1 cellular context compared by ENCODE assay signal in genomic region chr16:87853411-87854052, GRCh38.
TF ChIP-seq lines count a peak whose summit lies in the region.

No MANE protein-coding gene starts in this region.

TF ChIP-seq in HepG2, 621 proteins besides CTCF, POLR2A, EP300 and RAD21 (continued from another document and continues in another):
- TF ChIP-seq ZNF704 (CRISPR knock-in tag; IDR thresholded peaks at IDR 0.05; ENCODE audit: borderline replicate concordance), result no peak; the same call in 1 of the 2 replicates
- TF ChIP-seq NCOA5 (CRISPR knock-in tag; IDR thresholded peaks at IDR 0.05), result no peak
- peak; percentile 76 for TF ChIP-seq FOXO1 (CRISPR knock-in tag; IDR thresholded peaks at IDR 0.05)
- TF ChIP-seq SRY (CRISPR knock-in tag; IDR thresholded peaks at IDR 0.05), result peak; percentile 42; the same call in 1 of the 2 replicates
- peak; percentile 69; the same call in 1 of the 2 replicates for TF ChIP-seq FOXA3 (CRISPR knock-in tag; IDR thresholded peaks at IDR 0.05)
- peak; percentile 96 for TF ChIP-seq MED1 (CRISPR knock-in tag; IDR thresholded peaks at IDR 0.05)
- no peak for TF ChIP-seq PBX2 (CRISPR knock-in tag; IDR thresholded peaks at IDR 0.05)
- TF ChIP-seq KLF12 (CRISPR knock-in tag; IDR thresholded peaks at IDR 0.05; ENCODE audit: borderline replicate concordance), result peak; percentile 88; the same call in 1 of the 2 replicates
- no peak for TF ChIP-seq JUN (CRISPR knock-in tag; IDR thresholded peaks at IDR 0.05)
- no peak for TF ChIP-seq FOXM1 (CRISPR knock-in tag; IDR thresholded peaks at IDR 0.05)
- TF ChIP-seq SMARCC2 (IDR thresholded peaks at IDR 0.05), result no peak
- TF ChIP-seq SP1 (IDR thresholded peaks at IDR 0.05), result no peak
- peak; percentile 79; the same call in 1 of the 2 replicates for TF ChIP-seq SP1 (CRISPR knock-in tag; IDR thresholded peaks at IDR 0.05)
- no peak for TF ChIP-seq AHDC1 (CRISPR knock-in tag; IDR thresholded peaks at IDR 0.05; ENCODE audit: borderline replicate concordance)
- peak; percentile 39; the same call in 1 of the 2 replicates for TF ChIP-seq ZFX (CRISPR knock-in tag; IDR thresholded peaks at IDR 0.05; ENCODE audit: low read depth)
- TF ChIP-seq ELF1 (CRISPR knock-in tag; IDR thresholded peaks at IDR 0.05), result peak; percentile 56; the same call in 1 of the 2 replicates
- TF ChIP-seq ARID3A (IDR thresholded peaks at IDR 0.05; ENCODE audit: low read depth, low read length), result peak; percentile 11; the same call in 1 of the 2 replicates
- peak; percentile 98 for TF ChIP-seq PATZ1 (CRISPR knock-in tag; IDR thresholded peaks at IDR 0.05)
- TF ChIP-seq ZNF296 (CRISPR knock-in tag; conservative IDR thresholded peaks at IDR 0.05), result no peak
- peak; percentile 81 for TF ChIP-seq KAT8 (CRISPR knock-in tag; IDR thresholded peaks at IDR 0.05)
- no peak for TF ChIP-seq CBX2 (IDR thresholded peaks at IDR 0.05; ENCODE audit: low read depth, low read length)
- TF ChIP-seq CBX2 (CRISPR knock-in tag; IDR thresholded peaks at IDR 0.05; ENCODE audit: low read depth), result no peak
- no peak for TF ChIP-seq CEBPZ (IDR thresholded peaks at IDR 0.05; ENCODE audit: low read length)
- no peak for TF ChIP-seq ZNF484 (CRISPR knock-in tag; IDR thresholded peaks at IDR 0.05; ENCODE audit: borderline replicate concordance, low read depth)
- peak; percentile 79 for TF ChIP-seq DPF2 (CRISPR knock-in tag; IDR thresholded peaks at IDR 0.05; ENCODE audit: borderline replicate concordance, low read depth)
- TF ChIP-seq ZNF121 (CRISPR knock-in tag; IDR thresholded peaks at IDR 0.05), result no peak
- TF ChIP-seq ZNF292 (CRISPR knock-in tag; IDR thresholded peaks at IDR 0.05; ENCODE audit: borderline replicate concordance, low read depth), result peak; percentile 92
- 0 out of 2 replicates have a peak, but pooled peaks have one; percentile 79 for TF ChIP-seq TEF (CRISPR knock-in tag; IDR thresholded peaks at IDR 0.05)
- TF ChIP-seq HMGXB4 (CRISPR knock-in tag; IDR thresholded peaks at IDR 0.05; ENCODE audit: borderline replicate concordance in 1 of 2, low read depth in 1 of 2), result peak in 1 of 2 experiments; percentile 58; a peak in 2 of 4 replicates
- no peak for TF ChIP-seq HNRNPUL1 (IDR thresholded peaks at IDR 0.05; ENCODE audit: low read depth, low read length)
- TF ChIP-seq KDM3A (CRISPR knock-in tag; IDR thresholded peaks at IDR 0.05; ENCODE audit: low read depth), result peak; percentile 94
- no peak for TF ChIP-seq ZFP41 (CRISPR knock-in tag; IDR thresholded peaks at IDR 0.05; ENCODE audit: borderline replicate concordance)
- TF ChIP-seq ZNF501 (CRISPR knock-in tag; IDR thresholded peaks at IDR 0.05), result no peak
- peak; percentile 70 for TF ChIP-seq RXRB (CRISPR knock-in tag; IDR thresholded peaks at IDR 0.05; ENCODE audit: borderline replicate concordance)
- TF ChIP-seq ZBTB26 (CRISPR knock-in tag; IDR thresholded peaks at IDR 0.05; ENCODE audit: borderline replicate concordance), result peak; percentile 100
- no peak; the same call in 1 of the 2 replicates for TF ChIP-seq ZBTB8A (CRISPR knock-in tag; IDR thresholded peaks at IDR 0.05; ENCODE audit: borderline replicate concordance, low read depth)
- no peak for TF ChIP-seq ZNF7 (CRISPR knock-in tag; IDR thresholded peaks at IDR 0.05)
- no peak for TF ChIP-seq PRMT3 (CRISPR knock-in tag; IDR thresholded peaks at IDR 0.05; ENCODE audit: borderline replicate concordance, low read depth)
- no peak; the same call in 1 of the 2 replicates for TF ChIP-seq ZNF780A (CRISPR knock-in tag; IDR thresholded peaks at IDR 0.05)
- TF ChIP-seq JUNB (CRISPR knock-in tag; IDR thresholded peaks at IDR 0.05; ENCODE audit: borderline replicate concordance), result no peak
- TF ChIP-seq NFE2L1 (CRISPR knock-in tag; IDR thresholded peaks at IDR 0.05; ENCODE audit: borderline replicate concordance), result no peak
- no peak for TF ChIP-seq ZEB1 (IDR thresholded peaks at IDR 0.05; ENCODE audit: insufficient replicate concordance, low read depth)
- peak; percentile 35; the same call in 1 of the 2 replicates for TF ChIP-seq SIN3B (IDR thresholded peaks at IDR 0.05; ENCODE audit: low read length)
- TF ChIP-seq HNRNPH1 (optimal IDR thresholded peaks at IDR 0.05; ENCODE audit: low read depth, low read length), result no peak
